9 cellular contexts compared by ENCODE assay signal in genomic region chr7:130243486-130243885, GRCh38. TPM values are rescaled to one million over a fixed set of nuclear protein-coding genes. Genes with fewer than 3 reads are reported as not detected.
DNase-seq lines count a peak whose midpoint lies in the region; ATAC-seq and TF ChIP-seq lines count a peak whose summit lies in the region.
"Not testable (repeated sequence)": the region's sequence is repeated elsewhere in the genome, so short reads cannot be mapped to it uniquely, and the experiment has no call there.
"Had no signal": no experiment of that assay in that cellular context is flagged by ENCODE, and none has a peak within 500 bp of the region (broad histone marks: within the 10 kb centered on the region; RNA-seq: fewer than 3 reads in every experiment).

No MANE protein-coding gene starts in this region.

- H3K4me2 ChIP-seq in GM23248 (ENCODE audit: unreplicated experiment); PC-3 (ENCODE audit: low read length); neural progenitor cell: not testable (repeated sequence)

- H3K36me3 Mint-ChIP-seq in neural progenitor cell, result not testable (repeated sequence)

- 5 to 15% methylated on average over 1 of the region's 1 CpG for WGBS in GM23248 (ENCODE audit: low coverage in 1 of 2, low lambda C conversion rate in 2 of 2, missing lambda C conversion rate in 2 of 2), 2 experiments

- H3K9me3 Mint-ChIP-seq in neural progenitor cell, result peaks cover 18% of the 10 kb centered on the region

- not testable (repeated sequence) for H3K79me2 ChIP-seq in GM23248 (ENCODE audit: insufficient read depth); PC-3 (ENCODE audit: low read length); neural progenitor cell (ENCODE audit: low read depth)

- H3F3A ChIP-seq in GM23248 (ENCODE audit: insufficient read depth), result peaks cover 11% of the 10 kb centered on the region; the same call in 1 of the 2 replicates
- H3F3A ChIP-seq in PC-3 (ENCODE audit: low read length, unreplicated experiment); neural progenitor cell (ENCODE audit: low read depth): not testable (repeated sequence)

- H3K4me1 ChIP-seq in GM23248 (ENCODE audit: insufficient read depth) (peaks cover 13% of the 10 kb centered on the region), PC-3 (ENCODE audit: insufficient read depth, low read length) (peaks cover 10% of the 10 kb centered on the region; the same call in 1 of the 2 replicates)
- H3K4me1 ChIP-seq in adipocyte (ENCODE audit: control insufficient read depth, insufficient read depth, low read length); neural progenitor cell: not testable (repeated sequence)

- in situ Hi-C loops in GM23248 (cut with MboI), result loop anchor here (25.0 kb wide), 1 partner anchor 469 kb away; no protein-coding TSS in a partner anchor

- peak overlapping the region; percentile 37 for H3K27ac Mint-ChIP-seq in neural progenitor cell

- H3K4me1 Mint-ChIP-seq in neural progenitor cell, result not testable (repeated sequence)

- H3K27ac ChIP-seq in GM23248; PC-3 (ENCODE audit: low read length); neural progenitor cell: not testable (repeated sequence)

- H3K36me3 ChIP-seq in GM23248 (ENCODE audit: low read depth); PC-3 (ENCODE audit: low read depth, low read length); adipocyte (ENCODE audit: control insufficient read depth, insufficient read depth, low read length, severe bottlenecking); neural progenitor cell: not testable (repeated sequence)

- H2AFZ ChIP-seq in GM23248, result peak overlapping the region; percentile 28; the same call in 1 of the 2 replicates
- not testable (repeated sequence) for H2AFZ ChIP-seq in PC-3 (ENCODE audit: low read length)
- peak overlapping the region; percentile 63 for H2AFZ ChIP-seq in neural progenitor cell (replicated peaks)

- ATAC-seq in PC-3, result not testable (repeated sequence)

- CTCF ChIA-PET in PC-3 (lab: Charles Lee), result interaction anchor here (0.7 kb wide), 1 partner anchor 589 kb away, joined by 3 read pairs; no protein-coding TSS in a partner anchor

- TF ChIP-seq CTCF in PC-3 (conservative IDR thresholded peaks at IDR 0.05; ENCODE audit: low read depth, low read length); choroid plexus epithelial cell (conservative IDR thresholded peaks at IDR 0.05; ENCODE audit: low read depth, low read length); fibroblast of villous mesenchyme (IDR thresholded peaks at IDR 0.05; ENCODE audit: insufficient read depth, low read depth, low read length); neural progenitor cell (IDR thresholded peaks at IDR 0.05): not testable (repeated sequence)

- not testable (repeated sequence) for H3K27me3 Mint-ChIP-seq in neural progenitor cell (ENCODE audit: insufficient read depth, low read depth)

- not testable (repeated sequence) for H4K20me1 ChIP-seq in GM23248 (ENCODE audit: insufficient read depth); PC-3 (ENCODE audit: low read length); neural progenitor cell (ENCODE audit: low read depth)

- POLR2A ChIA-PET in PC-3 (lab: Charles Lee; ENCODE audit: unreplicated experiment), result interaction anchor here (0.6 kb wide), 1 partner anchor 259 kb away, joined by 8 read pairs; no protein-coding TSS in a partner anchor

- intact Hi-C loops in PC-3 (cut with micrococcal nuclease), result loop anchor here (2.0 to 10.0 kb wide), 6 partner anchors 49 to 589 kb away; partner anchors contain the start of gene CPA4

- H3K4me3 Mint-ChIP-seq in neural progenitor cell, result not testable (repeated sequence)

- peak; percentile 19 for DNase-seq in DMS 273 (lab: John Stamatoyannopoulos, UW; ENCODE audit: unreplicated experiment)
- peak; percentile 26 for DNase-seq in GM23248
- peak; percentile 75 for DNase-seq in NCI-H1694 treated with DMSO at 0.1 percent for 48 hours (lab: John Stamatoyannopoulos, UW)
- DNase-seq in PC-3, result peak; percentile 15
- peak; percentile 57 for DNase-seq in adipocyte (ENCODE audit: low read depth)
- peak; percentile 40 for DNase-seq in choroid plexus epithelial cell (ENCODE audit: low read depth)
- peak; percentile 55 for DNase-seq in fibroblast of villous mesenchyme (ENCODE audit: low read depth)
- DNase-seq in neural progenitor cell (ENCODE audit: low spot score), result not testable (repeated sequence)

- not testable (repeated sequence) for H3K9me2 ChIP-seq in GM23248 (ENCODE audit: insufficient read depth); PC-3 (replicated peaks; ENCODE audit: low read length)

- 0 out of 2 replicates have a peak overlapping the region, but pooled peaks have one; percentile 7 for H3K4me3 ChIP-seq in GM23248
- not testable (repeated sequence) for H3K4me3 ChIP-seq in PC-3 (ENCODE audit: low read length); adipocyte (ENCODE audit: low read length); choroid plexus epithelial cell (ENCODE audit: low read depth, low read length); fibroblast of villous mesenchyme (ENCODE audit: low read depth, low read length); neural progenitor cell

- BruUV-seq in PC-3 (replicated peaks; lab: Mats Ljungman, UMichigan), result not testable (repeated sequence)

- not testable (repeated sequence) for H3K9me3 ChIP-seq in GM23248 (ENCODE audit: low read depth); PC-3 (ENCODE audit: low read length); adipocyte (ENCODE audit: control insufficient read depth, low read length); neural progenitor cell (ENCODE audit: low read depth)

- not testable (repeated sequence) for H3K9ac ChIP-seq in GM23248; PC-3 (ENCODE audit: low read length); adipocyte (ENCODE audit: low read length); neural progenitor cell

- H3K27me3 ChIP-seq in GM23248 (replicated peaks; ENCODE audit: insufficient read depth); PC-3 (ENCODE audit: low read length); adipocyte (replicated peaks; ENCODE audit: control insufficient read depth, insufficient read depth, low read length); neural progenitor cell: not testable (repeated sequence)

RNA-seq across cellular contexts. Expression of gene CPA2, which starts 23.2 kb away (rescaled TPM):
- not detected in 2 replicates for total RNA-seq in GM23248 (2014; rRNA removed; shearing (Covaris generic))
- not detected in 2 replicates for polyA plus RNA-seq in GM23248 (2016; fragmentation: Nextera tagmentation; extraction: Ambion mirVana)
- total RNA-seq in PC-3 (2014; rRNA removed) (not detected in 2 replicates), fibroblast of villous mesenchyme (0.32 TPM in 1 of 2 replicates, not detected in the other), neural progenitor cell (ENCODE audit: low replicate concordance) (0.65 and 0.82 TPM in 2 replicates)
- total RNA-seq: HepG2 had no signal
- polyA plus RNA-seq: HepG2 had no signal

RNA-seq across cellular contexts. Expression of gene SSMEM1, which starts 35.8 kb away (rescaled TPM):
- not detected in 2 replicates for total RNA-seq in GM23248 (2014; rRNA removed; shearing (Covaris generic))
- polyA plus RNA-seq in GM23248 (2016; fragmentation: Nextera tagmentation; extraction: Ambion mirVana), result not detected in 2 replicates
- total RNA-seq in PC-3 (2014; rRNA removed) (not detected in 2 replicates), fibroblast of villous mesenchyme (under 0.01 and 0.43 TPM in 2 replicates), neural progenitor cell (ENCODE audit: low replicate concordance) (not detected in 2 replicates)
- total RNA-seq: HepG2 had no signal
- polyA plus RNA-seq: HepG2 had no signal

RNA-seq across cellular contexts. Expression of gene TMEM209, which starts 38.3 kb away (rescaled TPM):
- 11.7 and 16.4 TPM in 2 replicates for total RNA-seq in GM23248 (2014; rRNA removed; shearing (Covaris generic))
- polyA plus RNA-seq in GM23248 (2016; fragmentation: Nextera tagmentation; extraction: Ambion mirVana), result 17.0 and 18.3 TPM in 2 replicates
- total RNA-seq in PC-3 (2014; rRNA removed), result 17.7 and 23.2 TPM in 2 replicates
- 16.4 and 16.8 TPM in 2 replicates for total RNA-seq in fibroblast of villous mesenchyme
- 33.1 and 38.9 TPM in 2 replicates for total RNA-seq in neural progenitor cell (ENCODE audit: low replicate concordance)

RNA-seq across cellular contexts. Expression of gene CPA4, which starts 49.5 kb away (rescaled TPM):
- 8.6 and 16.7 TPM in 2 replicates for total RNA-seq in GM23248 (2014; rRNA removed; shearing (Covaris generic))
- polyA plus RNA-seq in GM23248 (2016; fragmentation: Nextera tagmentation; extraction: Ambion mirVana), result 10.4 and 11.9 TPM in 2 replicates
- total RNA-seq in PC-3 (2014; rRNA removed) (10.1 and 22.1 TPM in 2 replicates), fibroblast of villous mesenchyme (22.5 and 90.2 TPM in 2 replicates), neural progenitor cell (ENCODE audit: low replicate concordance) (not detected in 2 replicates)
